35 cellular contexts compared by ENCODE assay signal in genomic region chr3:131353946-131354345, GRCh38. TPM values are rescaled to one million over a fixed set of nuclear protein-coding genes. Genes with fewer than 3 reads are reported as not detected.
DNase-seq lines count a peak whose midpoint lies in the region; ATAC-seq, FAIRE-seq and TF ChIP-seq lines count a peak whose summit lies in the region.
"Had no signal": no experiment of that assay in that cellular context is flagged by ENCODE, and none has a peak within 500 bp of the region (broad histone marks: within the 10 kb centered on the region; RNA-seq: fewer than 3 reads in every experiment).

No MANE protein-coding gene starts in this region.

- FAIRE-seq in frontal cortex (lab: Jason Lieb, UNC) = no peak
- FAIRE-seq: A204.1, HepG2, pancreas had no signal

- H2AFZ ChIP-seq in MM.1S (ENCODE audit: low read length) = peak overlapping the region; percentile 34; the same call in 1 of the 2 replicates
- H2AFZ ChIP-seq in GM23248 = no peak overlapping the region

- no peaks in the 10 kb centered on the region for H3K79me2 ChIP-seq in MM.1S (ENCODE audit: low read length)
- no peaks in the 10 kb centered on the region for H3K79me2 ChIP-seq in GM23248 (ENCODE audit: insufficient read depth)

- TF ChIP-seq POLR2A in thyroid gland (IDR thresholded peaks at IDR 0.05) = no peak

- TF ChIP-seq CTCF in left ventricle myocardium inferior (IDR thresholded peaks at IDR 0.05; ENCODE audit: borderline replicate concordance) = no peak
- no peak for TF ChIP-seq CTCF in MM.1S (IDR thresholded peaks at IDR 0.05; ENCODE audit: low read length)
- TF ChIP-seq CTCF in VCaP (conservative IDR thresholded peaks at IDR 0.05) = no peak
- no peak for TF ChIP-seq CTCF in thyroid gland (IDR thresholded peaks at IDR 0.05)

- H3K36me3 ChIP-seq in left ventricle myocardium inferior (no peaks in the 10 kb centered on the region), MM.1S (replicated peaks; ENCODE audit: insufficient read depth, low read length) (no peaks in the 10 kb centered on the region), thyroid gland (no peaks in the 10 kb centered on the region), GM23248 (ENCODE audit: low read depth) (no peaks in the 10 kb centered on the region)
- H3K36me3 ChIP-seq: adrenal gland, gastroesophageal sphincter, pancreas, uterus had no signal

- H3K9ac ChIP-seq in MM.1S (ENCODE audit: low read length) = no peak overlapping the region
- H3K9ac ChIP-seq in GM23248 = no peak overlapping the region

- ATAC-seq in left cardiac atrium = no peak
- ATAC-seq: activated CD4-positive, CD25-positive, alpha-beta regulatory T cell treated with anti-CD3 and anti-CD28 coated beads, Interleukin-2, amount 50 U/mL, for 24 hours; CD8-positive, alpha-beta T cell; gastroesophageal sphincter; HepG2; left colon; Panc1; stimulated activated naive CD8-positive, alpha-beta T cell treated with anti-CD3 and anti-CD28 coated beads, Interleukin-15, amount 100 ng/mL, for 72 hours had no signal

- H3K4me2 ChIP-seq in MM.1S (ENCODE audit: low read depth, low read length) (peak overlapping the region; percentile 55), GM23248 (ENCODE audit: unreplicated experiment) (no peak overlapping the region)
- H3K4me2 ChIP-seq: smooth muscle cell had no signal

- DNase-seq in left ventricle myocardium inferior = no peak
- DNase-seq in left cardiac atrium = no peak
- no peak for DNase-seq in MM.1S
- no peak for DNase-seq in thyroid gland
- no peak for DNase-seq in frontal cortex (ENCODE audit: low spot score in 2 of 2)
- DNase-seq in GM23248 = no peak
- DNase-seq in AG20443 (ENCODE audit: low spot score) = no peak
- DNase-seq: activated CD4-positive, alpha-beta memory T cell treated with anti-CD3 and anti-CD28 coated beads for 36 hours; activated CD8-positive, alpha-beta memory T cell treated with anti-CD3 and anti-CD28 coated beads, Interleukin-2, amount 50 U/mL, for 4 hours; activated naive CD4-positive, alpha-beta T cell treated with anti-CD3 and anti-CD28 coated beads for 36 hours; adrenal gland; AML-193; CD8-positive, alpha-beta T cell; cerebellar nuclear complex; DMS 273 treated with DMSO at 0.1 percent for 48 hours; dorsolateral prefrontal cortex; HCEC 1CT; hypothalamus; immature natural killer cell; Karpas-422; left colon; NCI-H2171; NCI-H524; pancreas; SHP77; stimulated activated naive CD8-positive, alpha-beta T cell treated with anti-CD3 and anti-CD28 coated beads, Interleukin-15, amount 100 ng/mL, for 72 hours; T-helper 2 cell; uterus had no signal

- H3K9me2 ChIP-seq in MM.1S (replicated peaks; ENCODE audit: insufficient read depth, low read length) = no peaks in the 10 kb centered on the region
- no peaks in the 10 kb centered on the region for H3K9me2 ChIP-seq in GM23248 (ENCODE audit: insufficient read depth)

- H3K4me3 ChIP-seq in left ventricle myocardium inferior (peak overlapping the region; percentile 29), MM.1S (ENCODE audit: low read length) (no peak overlapping the region), thyroid gland (replicated peaks in 1 of 3) (no peak overlapping the region), GM23248 (no peak overlapping the region)
- H3K4me3 ChIP-seq: adrenal gland, dorsolateral prefrontal cortex, gastroesophageal sphincter, pancreas, smooth muscle cell, uterus had no signal

- H3K27ac ChIP-seq in left ventricle myocardium inferior (replicated peaks) = peak overlapping the region; percentile 69
- H3K27ac ChIP-seq in MM.1S (ENCODE audit: low read length) = no peak overlapping the region
- peak overlapping the region; percentile 85 for H3K27ac ChIP-seq in VCaP
- H3K27ac ChIP-seq in thyroid gland = peak overlapping the region in 2 of 3 donors; percentile 34 to 94
- H3K27ac ChIP-seq in GM23248 = no peak overlapping the region
- H3K27ac ChIP-seq: adrenal gland, gastroesophageal sphincter, uterus had no signal

- H3K9me3 ChIP-seq in left ventricle myocardium inferior (replicated peaks) (no peaks in the 10 kb centered on the region), MM.1S (replicated peaks; ENCODE audit: insufficient read depth, low read length) (no peaks in the 10 kb centered on the region), thyroid gland (no peaks in the 10 kb centered on the region), GM23248 (ENCODE audit: low read depth) (no peaks in the 10 kb centered on the region)
- H3K9me3 ChIP-seq: adrenal gland, gastroesophageal sphincter, pancreas, uterus had no signal

- intact Hi-C loops in left ventricle myocardium inferior (cut with micrococcal nuclease) (no loop called here), left cardiac atrium (cut with DNase I) (no loop called here), thyroid gland (cut with DNase I) (no loop called here)

- 58 to 61% methylated on average over 2 of the region's 2 CpGs for WGBS in thyroid gland, 2 donors
- WGBS in GM23248 (ENCODE audit: low coverage in 1 of 2, low lambda C conversion rate in 2 of 2, missing lambda C conversion rate in 2 of 2), 2 experiments = 48 to 49% methylated on average over 2 of the region's 2 CpGs

- H3F3A ChIP-seq in MM.1S (ENCODE audit: insufficient read depth, low read length) = no peaks in the 10 kb centered on the region
- H3F3A ChIP-seq in GM23248 (ENCODE audit: insufficient read depth) = peaks cover 22% of the 10 kb centered on the region

- no peaks in the 10 kb centered on the region for H3K27me3 ChIP-seq in left ventricle myocardium inferior (ENCODE audit: low read depth)
- H3K27me3 ChIP-seq in MM.1S (replicated peaks; ENCODE audit: insufficient read depth, low read length) = no peaks in the 10 kb centered on the region
- H3K27me3 ChIP-seq in thyroid gland = no peaks in the 10 kb centered on the region
- no peaks in the 10 kb centered on the region for H3K27me3 ChIP-seq in GM23248 (replicated peaks; ENCODE audit: insufficient read depth)
- H3K27me3 ChIP-seq: adrenal gland, dorsolateral prefrontal cortex, gastroesophageal sphincter, pancreas, uterus had no signal

- peaks cover 60% of the 10 kb centered on the region for H3K4me1 ChIP-seq in left ventricle myocardium inferior
- H3K4me1 ChIP-seq in MM.1S (ENCODE audit: low read length) = peaks cover 21% of the 10 kb centered on the region
- peaks cover 30 to 49% of the 10 kb centered on the region in 2 donors for H3K4me1 ChIP-seq in thyroid gland
- peaks cover 31% of the 10 kb centered on the region for H3K4me1 ChIP-seq in GM23248 (ENCODE audit: insufficient read depth)
- H3K4me1 ChIP-seq: uterus had no signal

- in situ Hi-C loops in GM23248 (cut with MboI) = no loop called here

- no peaks in the 10 kb centered on the region for H4K20me1 ChIP-seq in MM.1S (ENCODE audit: insufficient read depth, low read length)
- no peaks in the 10 kb centered on the region for H4K20me1 ChIP-seq in GM23248 (ENCODE audit: insufficient read depth)

RNA-seq across cellular contexts. Expression of gene NUDT16, which starts 27.6 kb away (rescaled TPM):
- total RNA-seq in left ventricle myocardium inferior (35.3 TPM), left cardiac atrium (10 to 100 TPM; 19.8 to 25.4 TPM), thyroid gland (10 to 100 TPM; 30.7 to 37.5 (median 34.4) TPM), frontal cortex (11.8 TPM)
- total RNA-seq in GM23248 (2014; rRNA removed; shearing (Covaris generic)) = 10.5 and 14.4 TPM in 2 replicates
- polyA plus RNA-seq in GM23248 (2016; fragmentation: Nextera tagmentation; extraction: Ambion mirVana) = 11.7 TPM in 2 replicates

Comparison
In these comparisons a context has a peak if more than half of its experiments do, and no peak if none do; other contexts are left out.
1. H3K27ac ChIP-seq: peak in left ventricle myocardium inferior (single experiment), VCaP (single experiment) and thyroid gland (2 of 3); none in MM.1S (single experiment) and GM23248 (single experiment).